Comparison of ENCODE assay signal across 32 cellular contexts in genomic region chr6:7045746-7046145, GRCh38.
"Had no signal": no experiment of that assay in that cellular context is flagged by ENCODE, and none has a peak within 500 bp of the region (broad histone marks: within the 10 kb centered on the region; RNA-seq: fewer than 3 reads in every experiment).

No MANE protein-coding gene starts in this region.

- H3K4me3 ChIP-seq: ascending aorta, breast epithelium, cardiac muscle cell, colonic mucosa, esophagus muscularis mucosa, gastroesophageal sphincter had no signal

- H3K36me3 Mint-ChIP-seq: activated naive CD4-positive, alpha-beta T cell treated with anti-CD3 and anti-CD28 coated beads, Interleukin-2, amount 10 ng/mL, durations not matched to agents 7 days and 5 days; activated naive CD4-positive, alpha-beta T cell treated with anti-CD3 and anti-CD28 coated beads, Interleukin-2, amount 50 U/mL, for 72 hours; brain; WTC11 had no signal

- H3K36me3 ChIP-seq: ascending aorta, breast epithelium, cardiac muscle cell, colonic mucosa, esophagus muscularis mucosa, gastroesophageal sphincter had no signal

- H3K27ac ChIP-seq: ascending aorta, breast epithelium, cardiac muscle cell, colonic mucosa, esophagus muscularis mucosa, gastroesophageal sphincter had no signal

- H3K4me3 Mint-ChIP-seq: activated CD4-positive, alpha-beta memory T cell treated with anti-CD3 and anti-CD28 coated beads, Interleukin-2, amount 10 ng/mL, durations not matched to agents 7 days and 5 days; activated CD4-positive, alpha-beta T cell treated with anti-CD3 and anti-CD28 coated beads, Interleukin-2, amount 10 ng/mL, durations not matched to agents 7 days and 5 days; activated naive CD4-positive, alpha-beta T cell treated with anti-CD3 and anti-CD28 coated beads, Interleukin-2, amount 10 ng/mL, durations not matched to agents 7 days and 5 days; activated naive CD8-positive, alpha-beta T cell treated with anti-CD3 and anti-CD28 coated beads, Interleukin-2, amount 10 ng/mL, durations not matched to agents 7 days and 5 days; activated T-cell treated with anti-CD3 and anti-CD28 coated beads, Interleukin-2, amount 50 U/mL, for 24 hours; activated T-cell treated with anti-CD3 and anti-CD28 coated beads, Interleukin-2, amount 50 U/mL, for 72 hours; brain; effector memory CD8-positive, alpha-beta T cell; T-helper 17 cell; T-helper 2 cell treated with Interferon-gamma antibody and Interleukin-4, amounts not matched to agents 5 μg/mL and 100 μg/mL, for 36 hours; WTC11 had no signal

- H3K9me3 Mint-ChIP-seq: activated CD4-positive, alpha-beta memory T cell treated with anti-CD3 and anti-CD28 coated beads, Interleukin-2, amount 10 ng/mL, durations not matched to agents 7 days and 5 days; activated CD4-positive, alpha-beta T cell treated with anti-CD3 and anti-CD28 coated beads, Interleukin-2, amount 10 ng/mL, durations not matched to agents 7 days and 5 days; activated naive CD4-positive, alpha-beta T cell treated with anti-CD3 and anti-CD28 coated beads, Interleukin-2, amount 10 ng/mL, durations not matched to agents 7 days and 5 days; activated naive CD8-positive, alpha-beta T cell treated with anti-CD3 and anti-CD28 coated beads, Interleukin-2, amount 10 ng/mL, durations not matched to agents 7 days and 5 days; activated T-cell treated with anti-CD3 and anti-CD28 coated beads, Interleukin-2, amount 50 U/mL, for 24 hours; effector memory CD8-positive, alpha-beta T cell; T-helper 2 cell treated with Interferon-gamma antibody and Interleukin-4, amounts not matched to agents 5 μg/mL and 100 μg/mL, for 36 hours; WTC11 had no signal

- H3K27me3 Mint-ChIP-seq: effector memory CD8-positive, alpha-beta T cell; T-helper 17 cell had no signal

- DNase-seq: activated CD4-positive, alpha-beta memory T cell treated with anti-CD3 and anti-CD28 coated beads, Interleukin-2, amount 10 ng/mL, durations not matched to agents 7 days and 5 days; activated CD4-positive, alpha-beta T cell treated with anti-CD3 and anti-CD28 coated beads for 1 hour; activated CD4-positive, alpha-beta T cell treated with anti-CD3 and anti-CD28 coated beads for 4 hours; activated CD4-positive, alpha-beta T cell treated with anti-CD3 and anti-CD28 coated beads, Interleukin-2, amount 10 ng/mL, durations not matched to agents 7 days and 5 days; activated CD4-positive, alpha-beta T cell treated with anti-CD3 and anti-CD28 coated beads, Interleukin-2, amount 50 U/mL, for 4 hours; activated CD8-positive, alpha-beta memory T cell treated with anti-CD3 and anti-CD28 coated beads, Interleukin-2, amount 50 U/mL, for 48 hours; activated gamma-delta T cell; activated naive CD4-positive, alpha-beta T cell; activated naive CD4-positive, alpha-beta T cell treated with anti-CD3 and anti-CD28 coated beads, Interleukin-2, amount 10 ng/mL, durations not matched to agents 7 days and 5 days; activated naive CD8-positive, alpha-beta T cell treated with anti-CD3 and anti-CD28 coated beads, Interleukin-2, amount 10 ng/mL, durations not matched to agents 7 days and 5 days; activated T-cell treated with anti-CD3 and anti-CD28 coated beads for 4 hours; activated T-cell treated with anti-CD3 and anti-CD28 coated beads, Interleukin-2, amount 50 U/mL, for 24 hours; activated T-cell treated with anti-CD3 and anti-CD28 coated beads, Interleukin-2, amount 50 U/mL, for 72 hours; central memory CD4-positive, alpha-beta T cell; cerebellar nuclear complex; colonic mucosa; effector CD4-positive, alpha-beta T cell; effector memory CD8-positive, alpha-beta T cell; erythroblast; foreskin melanocyte; hippocampal formation; T-helper 17 cell; T1000 had no signal

- H3K27ac Mint-ChIP-seq: activated CD4-positive, alpha-beta memory T cell treated with anti-CD3 and anti-CD28 coated beads, Interleukin-2, amount 10 ng/mL, durations not matched to agents 7 days and 5 days; activated CD4-positive, alpha-beta T cell treated with anti-CD3 and anti-CD28 coated beads, Interleukin-2, amount 10 ng/mL, durations not matched to agents 7 days and 5 days; activated naive CD4-positive, alpha-beta T cell treated with anti-CD3 and anti-CD28 coated beads, Interleukin-2, amount 10 ng/mL, durations not matched to agents 7 days and 5 days; activated naive CD4-positive, alpha-beta T cell treated with anti-CD3 and anti-CD28 coated beads, Interleukin-2, amount 50 U/mL, for 72 hours; activated naive CD8-positive, alpha-beta T cell treated with anti-CD3 and anti-CD28 coated beads, Interleukin-2, amount 10 ng/mL, durations not matched to agents 7 days and 5 days; activated T-cell treated with anti-CD3 and anti-CD28 coated beads, Interleukin-2, amount 50 U/mL, for 24 hours; activated T-cell treated with anti-CD3 and anti-CD28 coated beads, Interleukin-2, amount 50 U/mL, for 72 hours; brain; effector memory CD8-positive, alpha-beta T cell; T-helper 17 cell; T-helper 2 cell treated with Interferon-gamma antibody and Interleukin-4, amounts not matched to agents 5 μg/mL and 100 μg/mL, for 36 hours; WTC11 had no signal

- H3K9me3 ChIP-seq: ascending aorta, breast epithelium, colonic mucosa, esophagus muscularis mucosa, gastroesophageal sphincter had no signal

- H3K27me3 ChIP-seq: ascending aorta, breast epithelium, cardiac muscle cell, colonic mucosa, esophagus muscularis mucosa, gastroesophageal sphincter had no signal
